Comparison of ENCODE assay signal across 15 cellular contexts in genomic region chr12:27971606-27972005, GRCh38. TPM values are rescaled to one million over a fixed set of nuclear protein-coding genes. Genes with fewer than 3 reads are reported as not detected.
DNase-seq lines count a peak whose midpoint lies in the region; ATAC-seq and TF ChIP-seq lines count a peak whose summit lies in the region.
"Had no signal": no experiment of that assay in that cellular context is flagged by ENCODE, and none has a peak within 500 bp of the region (broad histone marks: within the 10 kb centered on the region; RNA-seq: fewer than 3 reads in every experiment).

No MANE protein-coding gene starts in this region.

- CTCF ChIA-PET in CD4-positive, alpha-beta T cell (lab: Charles Lee), result no interaction called here
- CTCF ChIA-PET in activated CD8-positive, alpha-beta T cell treated with anti-CD3 and anti-CD28 coated beads, Interleukin-2, amount 10 ng/mL, durations not matched to agents 7 days and 5 days (lab: Charles Lee), result no interaction called here

- no peak overlapping the region for H3K27ac Mint-ChIP-seq in CD4-positive, CD25-positive, alpha-beta regulatory T cell
- no peak overlapping the region for H3K27ac Mint-ChIP-seq in nephron
- H3K27ac Mint-ChIP-seq in CD4-positive, alpha-beta T cell, result no peak overlapping the region
- no peak overlapping the region for H3K27ac Mint-ChIP-seq in activated CD8-positive, alpha-beta T cell treated with anti-CD3 and anti-CD28 coated beads, Interleukin-2, amount 10 ng/mL, durations not matched to agents 7 days and 5 days

- H3K4me1 ChIP-seq in CD4-positive, CD25-positive, alpha-beta regulatory T cell (ENCODE audit: control insufficient read depth, insufficient read depth, low read length, poor library complexity, severe bottlenecking), result peaks cover 32% of the 10 kb centered on the region
- peaks cover 0 to 35% of the 10 kb centered on the region in 2 donors for H3K4me1 ChIP-seq in right atrium auricular region

- peaks cover 94% of the 10 kb centered on the region for H3K27me3 Mint-ChIP-seq in CD4-positive, CD25-positive, alpha-beta regulatory T cell
- H3K27me3 Mint-ChIP-seq in nephron (ENCODE audit: low read depth), result peaks cover 97% of the 10 kb centered on the region
- peaks cover 95% of the 10 kb centered on the region for H3K27me3 Mint-ChIP-seq in CD4-positive, alpha-beta T cell
- peaks cover 84% of the 10 kb centered on the region for H3K27me3 Mint-ChIP-seq in activated CD8-positive, alpha-beta T cell treated with anti-CD3 and anti-CD28 coated beads, Interleukin-2, amount 10 ng/mL, durations not matched to agents 7 days and 5 days (ENCODE audit: low read depth)

- no peaks in the 10 kb centered on the region for H3K9me3 ChIP-seq in CD4-positive, CD25-positive, alpha-beta regulatory T cell (ENCODE audit: control insufficient read depth in 2 of 2, low read length in 2 of 2)
- no peaks in the 10 kb centered on the region for H3K9me3 ChIP-seq in CD4-positive, alpha-beta T cell (ENCODE audit: control insufficient read depth, low read length)
- H3K9me3 ChIP-seq in right atrium auricular region, result no peaks in the 10 kb centered on the region
- H3K9me3 ChIP-seq: heart right ventricle had no signal

- POLR2A ChIA-PET in CD4-positive, alpha-beta T cell (lab: Charles Lee), result no interaction called here
- POLR2A ChIA-PET in activated CD8-positive, alpha-beta T cell treated with anti-CD3 and anti-CD28 coated beads, Interleukin-2, amount 10 ng/mL, durations not matched to agents 7 days and 5 days (lab: Charles Lee), result no interaction called here

- no peak for ATAC-seq in CD4-positive, CD25-positive, alpha-beta regulatory T cell (ENCODE audit: low read depth in 2 of 2)
- no peak for ATAC-seq in CD4-positive, alpha-beta T cell (ENCODE audit: poor library complexity)
- ATAC-seq in activated CD8-positive, alpha-beta T cell treated with anti-CD3 and anti-CD28 coated beads, Interleukin-2, amount 10 ng/mL, durations not matched to agents 7 days and 5 days, result no peak
- ATAC-seq: GM12878, HCT116 had no signal

- H3K36me3 ChIP-seq in CD4-positive, CD25-positive, alpha-beta regulatory T cell (ENCODE audit: control insufficient read depth, insufficient read depth, low read length), result no peaks in the 10 kb centered on the region
- no peaks in the 10 kb centered on the region for H3K36me3 ChIP-seq in right atrium auricular region
- H3K36me3 ChIP-seq: heart right ventricle had no signal

- H3K27me3 ChIP-seq in CD4-positive, CD25-positive, alpha-beta regulatory T cell (ENCODE audit: control insufficient read depth, insufficient read depth, low read length), result peaks cover 50% of the 10 kb centered on the region
- peaks cover 90% of the 10 kb centered on the region for H3K27me3 ChIP-seq in CD4-positive, alpha-beta T cell (ENCODE audit: control insufficient read depth, insufficient read depth, low read length)
- peaks cover 11 to 23% of the 10 kb centered on the region in 2 donors for H3K27me3 ChIP-seq in right atrium auricular region

- intact Hi-C loops in CD4-positive, alpha-beta T cell (cut with DNase I, micrococcal nuclease), result no loop called here

- no peak overlapping the region for H3K27ac ChIP-seq in CD4-positive, CD25-positive, alpha-beta regulatory T cell (ENCODE audit: insufficient read depth, low read length, poor library complexity, severe bottlenecking)
- H3K27ac ChIP-seq in CD4-positive, alpha-beta T cell (ENCODE audit: low read depth, low read length), result no peak overlapping the region
- no peak overlapping the region for H3K27ac ChIP-seq in right atrium auricular region

- peaks cover 2% of the 10 kb centered on the region for H3K36me3 Mint-ChIP-seq in CD4-positive, CD25-positive, alpha-beta regulatory T cell
- H3K36me3 Mint-ChIP-seq in nephron (ENCODE audit: low read depth), result no peaks in the 10 kb centered on the region
- no peaks in the 10 kb centered on the region for H3K36me3 Mint-ChIP-seq in CD4-positive, alpha-beta T cell (ENCODE audit: low read depth)
- H3K36me3 Mint-ChIP-seq in activated CD8-positive, alpha-beta T cell treated with anti-CD3 and anti-CD28 coated beads, Interleukin-2, amount 10 ng/mL, durations not matched to agents 7 days and 5 days (ENCODE audit: low read depth), result no peaks in the 10 kb centered on the region

- peaks cover 10 to 38% (median 24%) of the 10 kb centered on the region in 4 donors for H3K4me1 Mint-ChIP-seq in CD4-positive, CD25-positive, alpha-beta regulatory T cell
- peaks cover 51% of the 10 kb centered on the region for H3K4me1 Mint-ChIP-seq in nephron
- peaks cover 28% of the 10 kb centered on the region for H3K4me1 Mint-ChIP-seq in CD4-positive, alpha-beta T cell (ENCODE audit: low read depth)
- peaks cover 20% of the 10 kb centered on the region for H3K4me1 Mint-ChIP-seq in activated CD8-positive, alpha-beta T cell treated with anti-CD3 and anti-CD28 coated beads, Interleukin-2, amount 10 ng/mL, durations not matched to agents 7 days and 5 days (ENCODE audit: low read depth)

- peak overlapping the region; percentile 45 to 54 (median 50) for H3K4me3 Mint-ChIP-seq in CD4-positive, CD25-positive, alpha-beta regulatory T cell
- peak overlapping the region; percentile 82 to 93 (median 91) for H3K4me3 Mint-ChIP-seq in nephron
- no peak overlapping the region for H3K4me3 Mint-ChIP-seq in CD4-positive, alpha-beta T cell
- H3K4me3 Mint-ChIP-seq in activated CD8-positive, alpha-beta T cell treated with anti-CD3 and anti-CD28 coated beads, Interleukin-2, amount 10 ng/mL, durations not matched to agents 7 days and 5 days, result no peak overlapping the region

- TF ChIP-seq CTCF in epithelial cell of esophagus (IDR thresholded peaks at IDR 0.05; ENCODE audit: insufficient read depth, low read depth, low read length, missing control alignments), result no peak
- TF ChIP-seq CTCF in nephron (IDR thresholded peaks at IDR 0.05; ENCODE audit: unreplicated experiment in 3 of 3), result no peak
- TF ChIP-seq CTCF in CD4-positive, alpha-beta T cell (IDR thresholded peaks at IDR 0.05), result no peak
- TF ChIP-seq CTCF in right atrium auricular region (IDR thresholded peaks at IDR 0.05), result no peak

- H3K4me3 ChIP-seq in CD4-positive, CD25-positive, alpha-beta regulatory T cell (ENCODE audit: low read depth, low read length), result no peak overlapping the region
- H3K4me3 ChIP-seq in epithelial cell of esophagus (ENCODE audit: low read length) (peak overlapping the region; percentile 81), right atrium auricular region (no peak overlapping the region)
- H3K4me3 ChIP-seq: GM12878 had no signal

- H3K9me3 Mint-ChIP-seq in CD4-positive, CD25-positive, alpha-beta regulatory T cell, result peaks cover 0 to 3% (median 0%) of the 10 kb centered on the region in 7 donors
- no peaks in the 10 kb centered on the region for H3K9me3 Mint-ChIP-seq in nephron
- no peaks in the 10 kb centered on the region for H3K9me3 Mint-ChIP-seq in CD4-positive, alpha-beta T cell
- no peaks in the 10 kb centered on the region for H3K9me3 Mint-ChIP-seq in activated CD8-positive, alpha-beta T cell treated with anti-CD3 and anti-CD28 coated beads, Interleukin-2, amount 10 ng/mL, durations not matched to agents 7 days and 5 days (ENCODE audit: insufficient read depth)

- DNase-seq in CD4-positive, CD25-positive, alpha-beta regulatory T cell, result no peak
- DNase-seq in HuH-7 (ENCODE audit: low spot score) (peak; percentile 30), epithelial cell of esophagus (ENCODE audit: low read depth) (no peak), A172 (ENCODE audit: low spot score) (no peak), right atrium auricular region (ENCODE audit: low spot score) (no peak)
- no peak for DNase-seq in CD4-positive, alpha-beta T cell
- no peak for DNase-seq in activated CD8-positive, alpha-beta T cell treated with anti-CD3 and anti-CD28 coated beads, Interleukin-2, amount 10 ng/mL, durations not matched to agents 7 days and 5 days
- DNase-seq: cerebellar nuclear complex, erythroblast, NCI-H524 treated with DMSO at 0.1 percent for 48 hours, small intestine had no signal

RNA-seq across cellular contexts. Expression of gene PTHLH, which starts 0.9 kb away (rescaled TPM):
- total RNA-seq in CD4-positive, CD25-positive, alpha-beta regulatory T cell, result not detected
- under 1 TPM in 1 of 4 donors, not detected in 3; 0.15 TPM for polyA plus RNA-seq in CD4-positive, CD25-positive, alpha-beta regulatory T cell
- not detected for total RNA-seq in CD4-positive, alpha-beta T cell
- not detected for total RNA-seq in activated CD8-positive, alpha-beta T cell treated with anti-CD3 and anti-CD28 coated beads, Interleukin-2, amount 10 ng/mL, durations not matched to agents 7 days and 5 days
- total RNA-seq in A172 (2014; rRNA removed; shearing (Covaris generic)), result 0.41 and 3.1 TPM in 2 replicates
- 10 to 100 TPM in 1 of 2 donors, under 1 TPM in 1; 0.63 to 67.6 TPM for total RNA-seq in right atrium auricular region
- total RNA-seq: GM12878 had no signal

Comparison
In these comparisons a context has a peak if more than half of its experiments do, and no peak if none do; other contexts are left out.
1. H3K4me3 Mint-ChIP-seq: peak in CD4-positive, CD25-positive, alpha-beta regulatory T cell (4 of 4) and nephron (3 of 3); none in CD4-positive, alpha-beta T cell (single experiment) and activated CD8-positive, alpha-beta T cell treated with anti-CD3 and anti-CD28 coated beads, Interleukin-2, amount 10 ng/mL, durations not matched to agents 7 days and 5 days (single experiment).